ENCODE assay signal across 17 cellular contexts in the genomic region with DNA sequence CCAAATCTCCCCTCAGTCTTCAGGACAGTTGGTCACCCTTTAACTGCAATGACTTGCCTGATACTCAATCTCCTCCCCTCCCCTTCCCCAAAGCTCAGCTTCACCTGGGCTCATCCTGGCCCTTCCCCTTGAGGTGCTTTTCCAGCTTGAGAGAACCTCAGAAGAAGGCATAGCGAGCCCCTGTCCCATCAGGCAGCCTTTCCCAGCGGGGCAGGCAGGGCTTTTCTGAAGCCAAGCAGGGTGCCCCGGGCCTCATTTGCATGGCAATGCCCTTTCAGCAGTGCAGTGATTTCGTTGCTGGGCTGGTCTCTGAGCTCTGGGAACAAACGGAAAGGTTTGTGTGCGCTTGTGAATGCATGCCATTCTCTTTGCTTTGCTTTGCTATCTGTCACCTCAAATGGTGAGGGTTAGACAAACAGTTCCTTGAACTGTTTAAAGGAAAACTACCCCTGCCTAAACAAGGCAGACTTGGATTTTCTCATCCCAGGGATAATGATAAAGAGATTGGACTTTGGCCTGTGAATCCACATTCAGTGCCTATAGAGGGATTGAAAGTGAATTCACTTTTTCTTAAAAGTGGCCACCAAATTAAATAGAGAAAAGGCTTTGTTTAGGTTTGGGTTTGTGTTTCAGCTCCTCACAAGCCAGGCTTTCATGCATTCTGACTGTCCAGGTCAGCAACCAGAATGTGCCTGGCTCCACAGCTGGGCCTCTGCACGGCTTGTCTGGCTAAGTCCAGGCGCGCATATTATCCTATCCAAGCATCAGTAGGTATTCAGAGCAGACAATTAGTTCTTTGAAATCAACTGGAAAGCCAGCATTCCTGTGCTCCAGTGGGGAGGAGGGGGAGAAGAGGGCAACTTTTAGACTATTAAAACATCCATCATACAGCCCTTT.
A peak's percentile ranks its signal among the peaks of the same experiment; 100 is the strongest.
DNase-seq lines count a peak whose midpoint lies in the region; ATAC-seq, FAIRE-seq and TF ChIP-seq lines count a peak whose summit lies in the region.
"Had no signal": no experiment of that assay in that cellular context is flagged by ENCODE, and none has a peak within 500 bp of the region (broad histone marks: within the 10 kb centered on the region; RNA-seq: fewer than 3 reads in every experiment).

No MANE protein-coding gene starts in this region.

- CTCF ChIA-PET in H1 (lab: Charles Lee; ENCODE audit: partially characterized antibody): interaction anchor here (0.6 to 1.6 kb wide), 4 partner anchors 11 to 910 kb away, joined by 3 read pairs; no protein-coding TSS in a partner anchor
- CTCF ChIA-PET in GM10248 (lab: Yijun Ruan, JAX): interaction anchor here (1.1 to 1.9 kb wide), 4 partner anchors 13 to 26 kb away, joined by 3 to 4 read pairs (median 4); no protein-coding TSS in a partner anchor

- H3K79me1 ChIP-seq in H1 (ENCODE audit: low read depth, low read length) (no peaks in the 10 kb centered on the region), mesendoderm (ENCODE audit: low read length) (no peaks in the 10 kb centered on the region)

- H2AK5ac ChIP-seq in H1 (ENCODE audit: low read depth, low read length) (peak overlapping the region; percentile 54), mesendoderm (ENCODE audit: low read length) (peak overlapping the region; percentile 57)

- no peak overlapping the region for H2AFZ ChIP-seq in H1 (ENCODE audit: low read length)

- peak overlapping the region; percentile 44 to 46 for H3K4me2 ChIP-seq in H1 (ENCODE audit: insufficient read depth in 1 of 2, low read depth in 2 of 2, low read length in 2 of 2)
- H3K4me2 ChIP-seq in mesendoderm (ENCODE audit: low read length): no peak overlapping the region

- H3K79me2 ChIP-seq in H1 (ENCODE audit: control insufficient read depth in 1 of 2, insufficient read depth in 2 of 2, low read length in 2 of 2) (no peaks in the 10 kb centered on the region), mesendoderm (ENCODE audit: control insufficient read depth, insufficient read depth, low read length) (no peaks in the 10 kb centered on the region)

- POLR2A ChIA-PET in H1 (lab: Charles Lee; ENCODE audit: partially characterized antibody) (interaction anchor here (1.2 to 1.9 kb wide), 2 partner anchors 78 to 167 kb away, joined by 3 to 4 read pairs; no protein-coding TSS in a partner anchor), GM10248 (lab: Yijun Ruan, JAX) (no interaction called here)

- peak; percentile 35 for DNase-seq in left cardiac atrium
- no peak for DNase-seq in heart left ventricle
- DNase-seq in H1 (ENCODE audit: low read depth in 1 of 2, low spot score in 2 of 2): peak; percentile 83 to 90
- peak; percentile 95 for DNase-seq in mesendoderm
- DNase-seq in upper lobe of right lung: no peak
- no peak for DNase-seq in GM10248 (ENCODE audit: extremely low spot score)
- no peak for DNase-seq in RPMI8226
- DNase-seq: activated T-cell treated with anti-CD3 and anti-CD28 coated beads, Interleukin-2, amount 50 U/mL, for 4 hours; immature natural killer cell; IMR-90; NCI-H1417 treated with DMSO at 0.1 percent for 48 hours; stimulated activated CD4-positive, alpha-beta T cell treated with anti-CD3 and anti-CD28 coated beads, Interleukin-15, amount 100 ng/mL, for 24 hours; stimulated activated CD8-positive, alpha-beta memory T cell treated with anti-CD3 and anti-CD28 coated beads, Interleukin-4, amount 100 ng/mL, for 48 hours had no signal

- H2BK5ac ChIP-seq in H1 (ENCODE audit: low read depth, low read length) (peak overlapping the region; percentile 92; the same call in 1 of the 2 replicates), mesendoderm (ENCODE audit: low read length) (peak overlapping the region; percentile 54)

- no peaks in the 10 kb centered on the region for H4K20me1 ChIP-seq in H1 (replicated peaks in 1 of 2; ENCODE audit: control insufficient read depth in 1 of 2, insufficient read depth in 2 of 2, low read length in 2 of 2)

- H2BK12ac ChIP-seq in H1 (ENCODE audit: low read depth, low read length): peak overlapping the region; percentile 82

- peak overlapping the region; percentile 12; the same call in 1 of the 2 replicates for H2BK15ac ChIP-seq in H1 (ENCODE audit: low read length)
- peak overlapping the region; percentile 21 for H2BK15ac ChIP-seq in mesendoderm (replicated peaks; ENCODE audit: low read depth)

- H3K4me3 ChIP-seq in heart left ventricle (no peak overlapping the region), H1 (ENCODE audit: extremely low read depth in 1 of 4, insufficient read depth in 2 of 4, low read depth in 3 of 4, low read length in 4 of 4) (peak overlapping the region in 2 of 4 experiments; percentile 6 to 27; a peak in 3 of 8 replicates), mesendoderm (ENCODE audit: low read length) (no peak overlapping the region), upper lobe of right lung (no peak overlapping the region)

- peak overlapping the region; percentile 95 for H3K18ac ChIP-seq in H1 (ENCODE audit: extremely low read depth, low read length)
- H3K18ac ChIP-seq in mesendoderm (ENCODE audit: low read length): peak overlapping the region; percentile 78

- TF ChIP-seq EP300 in H1 (IDR thresholded peaks at IDR 0.05; ENCODE audit: borderline replicate concordance in 1 of 2, low read depth in 2 of 2, low read length in 2 of 2): 0 out of 3 replicates have a peak, but pooled peaks of 1 of the 2 experiments have one; percentile 10

- H2BK120ac ChIP-seq in H1 (replicated peaks; ENCODE audit: low read depth, low read length) (peak overlapping the region; percentile 96), mesendoderm (ENCODE audit: low read depth, low read length) (peak overlapping the region; percentile 49)

- peak; percentile 38 to 44; a peak in 3 of 4 replicates for TF ChIP-seq RAD21 in H1 (IDR thresholded peaks at IDR 0.05 in 1 of 2, conservative IDR thresholded peaks at IDR 0.05 in 1 of 2; ENCODE audit: low read depth in 2 of 2, low read length in 2 of 2)

- H3K56ac ChIP-seq in H1 (replicated peaks; ENCODE audit: insufficient read length, low read depth, low read length) (peak overlapping the region; percentile 22), mesendoderm (ENCODE audit: low read length) (peak overlapping the region; percentile 68)

- intact Hi-C loops in left cardiac atrium (cut with DNase I) (no loop called here), heart left ventricle (cut with DNase I) (no loop called here), upper lobe of right lung (cut with DNase I) (no loop called here)

- H4K8ac ChIP-seq in H1 (ENCODE audit: extremely low read depth, insufficient read depth, low read length) (no peak overlapping the region), mesendoderm (ENCODE audit: low read depth, low read length) (no peak overlapping the region)

- H3K23ac ChIP-seq in H1 (ENCODE audit: insufficient read length): no peak overlapping the region
- H3K23ac ChIP-seq in mesendoderm (ENCODE audit: low read length): no peak overlapping the region

- no peaks in the 10 kb centered on the region for H3K4me1 ChIP-seq in heart left ventricle
- peaks cover 9 to 34% (median 26%) of the 10 kb centered on the region in 4 experiments; a peak in 6 of 7 replicates for H3K4me1 ChIP-seq in H1 (replicated peaks in 1 of 4; ENCODE audit: control insufficient read depth in 3 of 4, insufficient read depth in 4 of 4, low read length in 3 of 4)
- H3K4me1 ChIP-seq in mesendoderm (ENCODE audit: control insufficient read depth, low read depth, low read length): peaks cover 18% of the 10 kb centered on the region
- H3K4me1 ChIP-seq in upper lobe of right lung: no peaks in the 10 kb centered on the region

- H3K14ac ChIP-seq in H1 (ENCODE audit: insufficient read length): no peak overlapping the region

- peak; percentile 89 for FAIRE-seq in H1 (lab: Jason Lieb, UNC)
- FAIRE-seq: GM18507 had no signal

- 86 to 90% (median 88%) methylated on average over 9 of the region's 9 CpGs for WGBS in heart left ventricle, 4 donors
- WGBS in H1 (ENCODE audit: extremely low coverage in 1 of 2, insufficient coverage in 1 of 2, insufficient read length in 1 of 2, insufficient replicate concordance in 2 of 2, low coverage in 1 of 2, low lambda C conversion rate in 2 of 2, missing lambda C conversion rate in 1 of 2), 2 experiments: 17% methylated on average over 9 of the region's 9 CpGs; no CpG with 5 or more reads in 1 of the 2 experiments
- WGBS in mesendoderm (ENCODE audit: extremely low coverage, insufficient coverage, low lambda C conversion rate): no CpG with 5 or more reads among the region's 9 CpGs

- TF ChIP-seq POLR2A in heart left ventricle (IDR thresholded peaks at IDR 0.05): no peak
- TF ChIP-seq POLR2A in H1 (IDR thresholded peaks at IDR 0.05; ENCODE audit: control extremely low read depth in 1 of 2, low read depth in 2 of 2, low read length in 2 of 2): no peak

- H3K23me2 ChIP-seq in H1 (ENCODE audit: low read depth, low read length): peaks cover 2% of the 10 kb centered on the region; the same call in 1 of the 2 replicates

- H4K91ac ChIP-seq in H1 (replicated peaks; ENCODE audit: insufficient read length, low read length): peak overlapping the region; percentile 84

- H3K36me3 ChIP-seq in heart left ventricle: no peaks in the 10 kb centered on the region
- H3K36me3 ChIP-seq in H1 (ENCODE audit: control insufficient read depth in 2 of 4, insufficient read depth in 4 of 4, low read length in 3 of 4): no peaks in the 10 kb centered on the region
- H3K36me3 ChIP-seq in mesendoderm (ENCODE audit: control insufficient read depth, insufficient read depth, low read length): no peaks in the 10 kb centered on the region
- no peaks in the 10 kb centered on the region for H3K36me3 ChIP-seq in upper lobe of right lung

- peak overlapping the region; percentile 89 for H3K4ac ChIP-seq in H1 (replicated peaks; ENCODE audit: insufficient read length, low read depth, low read length)
- peak overlapping the region; percentile 75 for H3K4ac ChIP-seq in mesendoderm (ENCODE audit: low read depth, low read length)

- H4K5ac ChIP-seq in H1 (ENCODE audit: insufficient read length, low read depth, low read length) (peak overlapping the region; percentile 80), mesendoderm (ENCODE audit: low read length) (no peak overlapping the region)

- H2BK20ac ChIP-seq in H1 (ENCODE audit: low read length): peak overlapping the region; percentile 73; the same call in 1 of the 2 replicates

- H3K9me3 ChIP-seq in heart left ventricle (peaks cover 0 to 16% (median 6%) of the 10 kb centered on the region in 12 donors), H1 (ENCODE audit: insufficient read depth in 2 of 2, low read depth in 1 of 2, low read length in 1 of 2) (peaks cover 5% of the 10 kb centered on the region in 2 experiments; a peak in 1 of 4 replicates), upper lobe of right lung (no peaks in the 10 kb centered on the region)

- ATAC-seq in left cardiac atrium: no peak
- no peak for ATAC-seq in heart left ventricle
- peak; percentile 23 for ATAC-seq in upper lobe of right lung
- ATAC-seq in HG03108 (IDR thresholded peaks at IDR 0.05; ENCODE audit: unreplicated experiment): no peak
- ATAC-seq: activated T-cell treated with anti-CD3 and anti-CD28 coated beads, Interleukin-2, amount 50 U/mL, for 4 hours; HCT116; natural killer cell treated with Interleukin-12 subunit alpha and Interleukin-12 subunit beta and Interleukin-15 and Interleukin-18, amount 100 ng/mL, for 72 hours had no signal

- TF ChIP-seq CTCF in heart left ventricle (IDR thresholded peaks at IDR 0.05): no peak
- no peak; a peak in 1 of 4 replicates for TF ChIP-seq CTCF in H1 (IDR thresholded peaks at IDR 0.05; ENCODE audit: control extremely low read depth in 1 of 3, insufficient read depth in 1 of 3, low read depth in 1 of 3, low read length in 3 of 3)
- no peak for TF ChIP-seq CTCF in upper lobe of right lung (IDR thresholded peaks at IDR 0.05)
- TF ChIP-seq CTCF in GM10248 (IDR thresholded peaks at IDR 0.05; ENCODE audit: control extremely low read depth, extremely low read depth, low read depth, missing control alignments): no peak

- no peak overlapping the region for H3K9ac ChIP-seq in H1 (replicated peaks in 1 of 4; ENCODE audit: extremely low read depth in 1 of 4, low read depth in 3 of 4, low read length in 3 of 4)
- peak overlapping the region; percentile 13 for H3K9ac ChIP-seq in mesendoderm (ENCODE audit: low read length)

- no peak overlapping the region for H3K27ac ChIP-seq in heart left ventricle
- H3K27ac ChIP-seq in H1 (ENCODE audit: low read depth, low read length): peak overlapping the region; percentile 65
- peak overlapping the region; percentile 85 for H3K27ac ChIP-seq in mesendoderm (ENCODE audit: low read depth, low read length)
- no peak overlapping the region for H3K27ac ChIP-seq in upper lobe of right lung

- no peaks in the 10 kb centered on the region for H3K27me3 ChIP-seq in heart left ventricle
- no peaks in the 10 kb centered on the region for H3K27me3 ChIP-seq in H1 (replicated peaks in 1 of 4; ENCODE audit: control insufficient read depth in 3 of 4, extremely low read depth in 1 of 4, insufficient read depth in 3 of 4, low read length in 3 of 4)
- no peaks in the 10 kb centered on the region for H3K27me3 ChIP-seq in mesendoderm (ENCODE audit: insufficient read depth, low read length, poor library complexity)
- H3K27me3 ChIP-seq in upper lobe of right lung: no peaks in the 10 kb centered on the region

Comparison
In these comparisons a context has a peak if more than half of its experiments do, and no peak if none do; other contexts are left out.
1. DNase-seq: peak in left cardiac atrium (single experiment), H1 (2 of 2) and mesendoderm (single experiment); none in heart left ventricle (0 of 5), upper lobe of right lung (single experiment), GM10248 (single experiment) and RPMI8226 (single experiment).
2. H3K27ac ChIP-seq: peak in H1 (single experiment) and mesendoderm (single experiment); none in heart left ventricle (0 of 12) and upper lobe of right lung (single experiment).